21 cellular contexts compared by ENCODE assay signal in genomic region chr5:31663519-31663918, GRCh38. TPM values are rescaled to one million over a fixed set of nuclear protein-coding genes. Genes with fewer than 3 reads are reported as not detected.
A peak's percentile ranks its signal among the peaks of the same experiment; 100 is the strongest.
DNase-seq lines count a peak whose midpoint lies in the region; ATAC-seq, FAIRE-seq and TF ChIP-seq lines count a peak whose summit lies in the region.
"Had no signal": no experiment of that assay in that cellular context is flagged by ENCODE, and none has a peak within 500 bp of the region (broad histone marks: within the 10 kb centered on the region; RNA-seq: fewer than 3 reads in every experiment).

No MANE protein-coding gene starts in this region.

- 35 to 56% (median 39%) methylated on average over 7 of the region's 7 CpGs for WGBS in psoas muscle, 3 donors
- 60 to 75% (median 73%) methylated on average over 7 of the region's 7 CpGs for WGBS in stomach, 5 donors
- WGBS in HepG2 (ENCODE audit: low lambda C conversion rate), result 28% methylated on average over 7 of the region's 7 CpGs

- CTCF ChIA-PET in HepG2 (lab: Yijun Ruan, JAX; ENCODE audit: low intra/inter-chr PET ratio, low total read pairs), result no interaction called here

- peak; percentile 47 for DNase-seq in GM03348 (ENCODE audit: low spot score)
- peak; percentile 78 for DNase-seq in RCC 7860 (ENCODE audit: low spot score)
- peak; percentile 38 for DNase-seq in fibroblast of peridontal ligament (ENCODE audit: extremely low read depth)
- DNase-seq in psoas muscle, result peak in 1 of 2 donors; percentile 25
- no peak for DNase-seq in frontal cortex (ENCODE audit: low spot score in 2 of 2)
- no peak for DNase-seq in stomach
- no peak for DNase-seq in HepG2 (ENCODE audit: low spot score)
- DNase-seq in activated effector memory CD4-positive, alpha-beta T cell treated with Interleukin-2 at 50 U/mL for 16 hours, result no peak
- DNase-seq: endodermal cell; H9; immature natural killer cell; MM.1S; NCI-H187; right lobe of liver; SJCRH30; stimulated activated CD4-positive, alpha-beta T cell treated with anti-CD3 and anti-CD28 coated beads, Interleukin-2, amount 100 ng/mL, for 24 hours; T-helper 9 cell; testis had no signal

- no peak overlapping the region for H3K27ac ChIP-seq in psoas muscle
- no peak overlapping the region for H3K27ac ChIP-seq in stomach
- H3K27ac ChIP-seq in HepG2 (ENCODE audit: extremely low read length, insufficient read depth, low read length), result no peak overlapping the region
- H3K27ac ChIP-seq: neutrophil, right lobe of liver, SJCRH30, testis had no signal

- TF ChIP-seq CTCF in psoas muscle (IDR thresholded peaks at IDR 0.05), result no peak
- no peak for TF ChIP-seq CTCF in stomach (IDR thresholded peaks at IDR 0.05)
- no peak for TF ChIP-seq CTCF in HepG2 (CRISPR knock-in tag; IDR thresholded peaks at IDR 0.05)

- BruUV-seq in HepG2 (replicated peaks; lab: Mats Ljungman, UMichigan), result no TSS peak

- no peak for TF ChIP-seq RAD21 in HepG2 (CRISPR knock-in tag; IDR thresholded peaks at IDR 0.05)

- no peaks in the 10 kb centered on the region for H3K9me3 ChIP-seq in psoas muscle
- H3K9me3 ChIP-seq in stomach, result no peaks in the 10 kb centered on the region
- H3K9me3 ChIP-seq in HepG2 (ENCODE audit: low read length), result no peaks in the 10 kb centered on the region
- H3K9me3 ChIP-seq: neutrophil, right lobe of liver, SJCRH30, testis had no signal

- H3K27me3 ChIP-seq in psoas muscle (ENCODE audit: insufficient read depth in 3 of 3, low read length in 2 of 3), result peaks cover 0 to 2% (median 0%) of the 10 kb centered on the region in 3 donors
- H3K27me3 ChIP-seq in stomach, result no peaks in the 10 kb centered on the region
- H3K27me3 ChIP-seq in HepG2 (ENCODE audit: control insufficient read depth in 1 of 2, insufficient read depth in 2 of 2, low read length in 2 of 2), result peaks cover 0 to 18% of the 10 kb centered on the region in 2 experiments; a peak in 3 of 5 replicates
- H3K27me3 ChIP-seq: neutrophil, right lobe of liver, testis had no signal

- no peaks in the 10 kb centered on the region for H3K79me2 ChIP-seq in HepG2 (ENCODE audit: insufficient read depth, low read length)

- intact Hi-C loops in psoas muscle (cut with DNase I), result no loop called here
- intact Hi-C loops in stomach (cut with DNase I; ENCODE audit: low total_unique reads), result no loop called here
- intact Hi-C loops in HepG2 (cut with micrococcal nuclease; ENCODE audit: unreplicated experiment), result no loop called here

- FAIRE-seq in RCC 7860 (lab: Jason Lieb, UNC), result peak; percentile 87
- FAIRE-seq in frontal cortex (lab: Jason Lieb, UNC), result no peak
- FAIRE-seq in HepG2 (lab: Jason Lieb, UNC), result no peak
- FAIRE-seq: D721Med had no signal

- H4K20me1 ChIP-seq in HepG2 (ENCODE audit: insufficient read depth, low read length), result no peaks in the 10 kb centered on the region

- H2AFZ ChIP-seq in HepG2 (ENCODE audit: low read length), result no peak overlapping the region

- H3K4me1 ChIP-seq in psoas muscle, result no peaks in the 10 kb centered on the region
- no peaks in the 10 kb centered on the region for H3K4me1 ChIP-seq in stomach
- H3K4me1 ChIP-seq in HepG2 (ENCODE audit: insufficient read depth, low read length), result no peaks in the 10 kb centered on the region
- H3K4me1 ChIP-seq: right lobe of liver, SJCRH30, testis had no signal

- ATAC-seq in psoas muscle, result peak; percentile 25 to 74 (median 67)
- ATAC-seq in HepG2, result no peak
- ATAC-seq: right lobe of liver had no signal

- in situ Hi-C loops in HepG2 (cut with HindIII; ENCODE audit: extremely low pct_ligation_motif_present, low pct_unique_long_range_greater_than_20kb), result no loop called here

- H3K4me3 ChIP-seq in psoas muscle, result no peak overlapping the region
- H3K4me3 ChIP-seq in stomach, result no peak overlapping the region
- H3K4me3 ChIP-seq in HepG2 (replicated peaks in 1 of 3; ENCODE audit: insufficient read depth in 1 of 3, low read depth in 2 of 3, low read length in 3 of 3), result no peak overlapping the region
- H3K4me3 ChIP-seq: right lobe of liver, SJCRH30, testis had no signal

- H3K4me2 ChIP-seq in HepG2 (ENCODE audit: low read depth, low read length), result no peak overlapping the region

- POLR2A ChIA-PET in HepG2 (lab: Yijun Ruan, JAX), result no interaction called here

- no peak for TF ChIP-seq EP300 in stomach (IDR thresholded peaks at IDR 0.05)
- no peak for TF ChIP-seq EP300 in HepG2 (IDR thresholded peaks at IDR 0.05; ENCODE audit: low read depth in 2 of 2, low read length in 2 of 2)
- TF ChIP-seq EP300 in HepG2 (CRISPR knock-in tag; IDR thresholded peaks at IDR 0.05; ENCODE audit: borderline replicate concordance), result no peak

- TF ChIP-seq POLR2A in stomach (IDR thresholded peaks at IDR 0.05), result no peak
- TF ChIP-seq POLR2A in HepG2 (IDR thresholded peaks at IDR 0.05; ENCODE audit: insufficient read depth in 1 of 2, low read depth in 2 of 2, low read length in 2 of 2), result no peak

- H3K9ac ChIP-seq in HepG2 (ENCODE audit: insufficient read depth, low read depth, low read length), result no peak overlapping the region

- no peaks in the 10 kb centered on the region for H3K36me3 ChIP-seq in psoas muscle (ENCODE audit: insufficient read depth in 1 of 2, low read depth in 1 of 2)
- H3K36me3 ChIP-seq in stomach, result no peaks in the 10 kb centered on the region
- H3K36me3 ChIP-seq in HepG2 (replicated peaks in 1 of 2; ENCODE audit: control insufficient read depth in 1 of 2, insufficient read depth in 2 of 2, low read length in 2 of 2), result no peaks in the 10 kb centered on the region
- H3K36me3 ChIP-seq: neutrophil, right lobe of liver, SJCRH30 had no signal

TF ChIP-seq in HepG2, 621 proteins besides CTCF, POLR2A, EP300 and RAD21 (continues in another document):
- TF ChIP-seq CENPBD1 (CRISPR knock-in tag; IDR thresholded peaks at IDR 0.05; ENCODE audit: borderline replicate concordance, low read depth), result no peak
- TF ChIP-seq TEAD2 (CRISPR knock-in tag; IDR thresholded peaks at IDR 0.05), result no peak
- TF ChIP-seq NFYC (CRISPR knock-in tag; IDR thresholded peaks at IDR 0.05), result no peak
- TF ChIP-seq ZNF10 (CRISPR knock-in tag; IDR thresholded peaks at IDR 0.05; ENCODE audit: borderline replicate concordance, low read depth), result no peak
- TF ChIP-seq ZNF614 (CRISPR knock-in tag; IDR thresholded peaks at IDR 0.05; ENCODE audit: borderline replicate concordance), result no peak
- no peak for TF ChIP-seq SIX1 (CRISPR knock-in tag; IDR thresholded peaks at IDR 0.05; ENCODE audit: borderline replicate concordance)
- no peak for TF ChIP-seq CSRNP2 (CRISPR knock-in tag; conservative IDR thresholded peaks at IDR 0.05; ENCODE audit: low read depth)
- TF ChIP-seq IRX3 (CRISPR knock-in tag; IDR thresholded peaks at IDR 0.05; ENCODE audit: borderline replicate concordance, low read depth), result no peak

RNA-seq across cellular contexts. Expression of gene PDZD2, which starts 24.6 kb away (rescaled TPM):
- total RNA-seq in psoas muscle, result 10 to 100 TPM in 1 of 4 donors, 1 to 10 TPM in 3; 4.4 to 17.5 (median 7.0) TPM
- 1 to 10 TPM; 1.4 to 4.5 (median 1.5) TPM for polyA plus RNA-seq in psoas muscle
- 14.7 TPM for total RNA-seq in frontal cortex
- total RNA-seq in stomach, result 10 to 100 TPM in 2 of 5 donors, 1 to 10 TPM in 2, under 1 TPM in 1; under 0.01 to 61.3 (median 8.9) TPM
- 1 to 10 TPM; 1.6 to 4.9 (median 2.8) TPM for polyA plus RNA-seq in stomach
- total RNA-seq in HepG2 (2016; rRNA removed; fragmentation: Illumina TruSeq; extraction: Trizol), result not detected in 2 replicates
- not detected in 2 replicates for total RNA-seq in HepG2 (2016; cell fraction: cytosol; rRNA removed; fragmentation: Illumina TruSeq; extraction: Trizol; ENCODE audit: low read depth)
- total RNA-seq in HepG2 (2016; cell fraction: insoluble cytoplasmic fraction; rRNA removed; fragmentation: Illumina TruSeq; extraction: Trizol), result not detected in 2 replicates
- total RNA-seq in HepG2 (2016; cell fraction: membrane; rRNA removed; fragmentation: Illumina TruSeq; extraction: Trizol), result not detected in 2 replicates
- not detected in 2 replicates for total RNA-seq in HepG2 (2016; cell fraction: nucleus; rRNA removed; fragmentation: Illumina TruSeq; extraction: Trizol)
- under 0.01 and 0.04 TPM in 2 replicates for polyA plus RNA-seq in HepG2 (2011; rRNA removed)
- polyA plus RNA-seq in HepG2 (2011; cell fraction: cytosol; rRNA removed), result under 0.01 and 0.01 TPM in 2 replicates
- 0.16 TPM in 1 of 2 replicates, not detected in the other for polyA plus RNA-seq in HepG2 (2011; cell fraction: nucleus; rRNA removed)
- 0.17 and 0.66 TPM in 2 replicates for polyA plus RNA-seq in HepG2 (2012)
- not detected in 2 replicates for polyA plus RNA-seq in HepG2 (2016; cell fraction: cytosol; fragmentation: Illumina TruSeq; extraction: Trizol; ENCODE audit: low read depth)
- polyA plus RNA-seq in HepG2 (2016; cell fraction: insoluble cytoplasmic fraction; fragmentation: Illumina TruSeq; extraction: Trizol; ENCODE audit: low read depth), result not detected in 2 replicates
- polyA plus RNA-seq in HepG2 (2016; cell fraction: membrane; fragmentation: Illumina TruSeq; extraction: Trizol; ENCODE audit: low read depth), result not detected in 2 replicates
- polyA plus RNA-seq in HepG2 (2016; cell fraction: nucleus; fragmentation: Illumina TruSeq; extraction: Trizol; ENCODE audit: insufficient read depth, low read depth), result not detected in 2 replicates
- 0.10 and 5.4 TPM in 2 replicates for polyA minus RNA-seq in HepG2 (2011; rRNA and poly(A)+ RNA removed; ENCODE audit: low replicate concordance)
- not detected in 2 replicates for polyA minus RNA-seq in HepG2 (2011; cell fraction: cytosol; rRNA and poly(A)+ RNA removed)
- 0.12 and 0.13 TPM in 2 replicates for polyA minus RNA-seq in HepG2 (2011; cell fraction: nucleus; rRNA and poly(A)+ RNA removed)
- total RNA-seq: NCI-H460 had no signal

Comparison
In these comparisons a context has a peak if more than half of its experiments do, and no peak if none do; other contexts are left out.
1. DNase-seq: peak in GM03348 (single experiment), RCC 7860 (single experiment) and fibroblast of peridontal ligament (single experiment); none in frontal cortex (0 of 2), stomach (single experiment), HepG2 (single experiment) and activated effector memory CD4-positive, alpha-beta T cell treated with Interleukin-2 at 50 U/mL for 16 hours (single experiment).